In the genomic region with DNA sequence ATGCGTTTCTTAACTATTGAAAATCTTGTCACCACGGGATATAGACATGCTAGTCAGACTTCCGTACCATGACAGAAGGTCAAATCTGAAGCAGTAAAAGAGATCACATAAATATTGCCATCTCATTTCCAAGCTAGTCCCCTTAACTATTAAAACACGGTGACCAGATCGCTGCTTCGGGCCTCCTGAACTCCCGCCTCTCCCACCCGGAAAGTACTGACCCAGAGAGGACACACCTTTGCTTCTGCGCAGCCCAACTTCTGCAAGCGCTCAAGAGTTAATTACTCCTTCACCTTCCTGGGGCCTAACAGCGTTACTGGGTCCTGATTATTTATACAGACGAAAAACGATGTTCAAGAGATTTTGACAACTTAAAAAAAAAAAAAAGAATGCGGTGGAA, we compare ENCODE assay signal across 7 cellular contexts. TPM values are rescaled to one million over a fixed set of nuclear protein-coding genes. Genes with fewer than 3 reads are reported as not detected.
DNase-seq lines count a peak whose midpoint lies in the region; ATAC-seq and TF ChIP-seq lines count a peak whose summit lies in the region.

No MANE protein-coding gene starts in this region.

- in situ Hi-C loops in G401 (cut with HindIII; ENCODE audit: low sequenced_read_pairs), result no loop called here

- intact Hi-C loops in dorsolateral prefrontal cortex (cut with DNase I), result loop anchor here (2.0 to 10.0 kb wide), 6 partner anchors 84 to 295 kb away; partner anchors contain the start of gene SARS1 (in 1 of the 2)

- H3K4me3 ChIP-seq in MM.1S (ENCODE audit: low read length), result peak overlapping the region; percentile 43
- H3K4me3 ChIP-seq in dorsolateral prefrontal cortex, result peak overlapping the region; percentile 53 to 93 (median 75)
- peak overlapping the region; percentile 81 for H3K4me3 ChIP-seq in neural cell (ENCODE audit: low read length)
- H3K4me3 ChIP-seq in MG63, result no peak overlapping the region

- TF ChIP-seq RAD21 in neural cell (conservative IDR thresholded peaks at IDR 0.05), result no peak

- H3K9ac ChIP-seq in MM.1S (ENCODE audit: low read length), result no peak overlapping the region
- H3K9ac ChIP-seq in neural cell (ENCODE audit: low read length), result peak overlapping the region; percentile 67

- H3K4me2 ChIP-seq in MM.1S (ENCODE audit: low read depth, low read length), result peak overlapping the region; percentile 45; the same call in 1 of the 2 replicates
- peak overlapping the region; percentile 96 for H3K4me2 ChIP-seq in neural cell (ENCODE audit: low read length)

- TF ChIP-seq EP300 in neural cell (conservative IDR thresholded peaks at IDR 0.05; ENCODE audit: poor library complexity, severe bottlenecking), result no peak

- no peaks in the 10 kb centered on the region for H4K20me1 ChIP-seq in MM.1S (ENCODE audit: insufficient read depth, low read length)
- peaks cover 3% of the 10 kb centered on the region for H4K20me1 ChIP-seq in neural cell (ENCODE audit: insufficient read depth)

- no peak overlapping the region for H3K27ac ChIP-seq in MM.1S (ENCODE audit: low read length)
- peak overlapping the region; percentile 3 to 100 (median 95) for H3K27ac ChIP-seq in dorsolateral prefrontal cortex
- no peak overlapping the region for H3K27ac ChIP-seq in neural cell (ENCODE audit: low read length)

- H3K79me2 ChIP-seq in MM.1S (ENCODE audit: low read length), result peaks cover 9% of the 10 kb centered on the region; the same call in 1 of the 2 replicates
- H3K79me2 ChIP-seq in neural cell (replicated peaks; ENCODE audit: insufficient read depth, low read length), result peaks cover 39% of the 10 kb centered on the region

- H3K27me3 ChIP-seq in MM.1S (replicated peaks; ENCODE audit: insufficient read depth, low read length) (no peaks in the 10 kb centered on the region), dorsolateral prefrontal cortex (no peaks in the 10 kb centered on the region), neural cell (ENCODE audit: insufficient read depth, low read depth, low read length) (no peaks in the 10 kb centered on the region), MG63 (peaks cover 5% of the 10 kb centered on the region; the same call in 1 of the 2 replicates)

- H3F3A ChIP-seq in MM.1S (ENCODE audit: insufficient read depth, low read length) (peaks cover 3% of the 10 kb centered on the region; the same call in 1 of the 2 replicates), neural cell (ENCODE audit: insufficient read depth, low read length, poor library complexity, severe bottlenecking) (no peaks in the 10 kb centered on the region)

- H3K4me1 ChIP-seq in MM.1S (ENCODE audit: low read length), result peaks cover 10% of the 10 kb centered on the region; the same call in 1 of the 2 replicates

- H3K9me2 ChIP-seq in MM.1S (replicated peaks; ENCODE audit: insufficient read depth, low read length) (no peaks in the 10 kb centered on the region), neural cell (ENCODE audit: insufficient read depth, low read length) (no peaks in the 10 kb centered on the region)

- ATAC-seq in GM18873 (IDR thresholded peaks at IDR 0.05; ENCODE audit: low FRiP score, unreplicated experiment), result no peak

- TF ChIP-seq CTCF in MM.1S (IDR thresholded peaks at IDR 0.05; ENCODE audit: low read length) (no peak), dorsolateral prefrontal cortex (IDR thresholded peaks at IDR 0.05 in 54 of 56, conservative IDR thresholded peaks at IDR 0.05 in 2 of 56; ENCODE audit: low read depth in 1 of 56, partially characterized antibody in 56 of 56) (no peak), neural cell (IDR thresholded peaks at IDR 0.05; ENCODE audit: poor library complexity, severe bottlenecking) (no peak)

- H3K36me3 ChIP-seq in MM.1S (replicated peaks; ENCODE audit: insufficient read depth, low read length), result no peaks in the 10 kb centered on the region
- H3K36me3 ChIP-seq in neural cell (ENCODE audit: insufficient read depth, low read length), result peaks cover 4% of the 10 kb centered on the region
- peaks cover 19% of the 10 kb centered on the region for H3K36me3 ChIP-seq in MG63

- H2AFZ ChIP-seq in MM.1S (ENCODE audit: low read length) (no peak overlapping the region), neural cell (ENCODE audit: low read depth, low read length) (no peak overlapping the region)

- DNase-seq in G401 (ENCODE audit: low spot score), result peak; percentile 17
- no peak for DNase-seq in MM.1S
- DNase-seq in dorsolateral prefrontal cortex, result peak in 1 of 10 donors; percentile 16
- no peak for DNase-seq in activated CD4-positive, CD25-positive, alpha-beta regulatory T cell treated with anti-CD3 and anti-CD28 coated beads, Interleukin-2, amount 50 U/mL, for 72 hours
- no peak for DNase-seq in MG63

- no peaks in the 10 kb centered on the region for H3K9me3 ChIP-seq in MM.1S (replicated peaks; ENCODE audit: insufficient read depth, low read length)
- no peaks in the 10 kb centered on the region for H3K9me3 ChIP-seq in neural cell (ENCODE audit: low read length)
- H3K9me3 ChIP-seq in MG63, result no peaks in the 10 kb centered on the region

TF ChIP-seq in neural cell, 6 proteins besides CTCF, POLR2A, EP300 and RAD21:
- TF ChIP-seq, protein P1, sequence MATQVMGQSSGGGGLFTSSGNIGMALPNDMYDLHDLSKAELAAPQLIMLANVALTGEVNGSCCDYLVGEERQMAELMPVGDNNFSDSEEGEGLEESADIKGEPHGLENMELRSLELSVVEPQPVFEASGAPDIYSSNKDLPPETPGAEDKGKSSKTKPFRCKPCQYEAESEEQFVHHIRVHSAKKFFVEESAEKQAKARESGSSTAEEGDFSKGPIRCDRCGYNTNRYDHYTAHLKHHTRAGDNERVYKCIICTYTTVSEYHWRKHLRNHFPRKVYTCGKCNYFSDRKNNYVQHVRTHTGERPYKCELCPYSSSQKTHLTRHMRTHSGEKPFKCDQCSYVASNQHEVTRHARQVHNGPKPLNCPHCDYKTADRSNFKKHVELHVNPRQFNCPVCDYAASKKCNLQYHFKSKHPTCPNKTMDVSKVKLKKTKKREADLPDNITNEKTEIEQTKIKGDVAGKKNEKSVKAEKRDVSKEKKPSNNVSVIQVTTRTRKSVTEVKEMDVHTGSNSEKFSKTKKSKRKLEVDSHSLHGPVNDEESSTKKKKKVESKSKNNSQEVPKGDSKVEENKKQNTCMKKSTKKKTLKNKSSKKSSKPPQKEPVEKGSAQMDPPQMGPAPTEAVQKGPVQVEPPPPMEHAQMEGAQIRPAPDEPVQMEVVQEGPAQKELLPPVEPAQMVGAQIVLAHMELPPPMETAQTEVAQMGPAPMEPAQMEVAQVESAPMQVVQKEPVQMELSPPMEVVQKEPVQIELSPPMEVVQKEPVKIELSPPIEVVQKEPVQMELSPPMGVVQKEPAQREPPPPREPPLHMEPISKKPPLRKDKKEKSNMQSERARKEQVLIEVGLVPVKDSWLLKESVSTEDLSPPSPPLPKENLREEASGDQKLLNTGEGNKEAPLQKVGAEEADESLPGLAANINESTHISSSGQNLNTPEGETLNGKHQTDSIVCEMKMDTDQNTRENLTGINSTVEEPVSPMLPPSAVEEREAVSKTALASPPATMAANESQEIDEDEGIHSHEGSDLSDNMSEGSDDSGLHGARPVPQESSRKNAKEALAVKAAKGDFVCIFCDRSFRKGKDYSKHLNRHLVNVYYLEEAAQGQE (IDR thresholded peaks at IDR 0.05; ENCODE audit: borderline replicate concordance), result no peak
- TF ChIP-seq SMC3 (conservative IDR thresholded peaks at IDR 0.05; ENCODE audit: poor library complexity) (no peak), MXI1 (conservative IDR thresholded peaks at IDR 0.05; ENCODE audit: poor library complexity, severe bottlenecking) (no peak), EZH2 (IDR thresholded peaks at IDR 0.05; ENCODE audit: borderline replicate concordance, insufficient read depth, low read length, poor library complexity, severe bottlenecking) (no peak), TAF1 (IDR thresholded peaks at IDR 0.05; ENCODE audit: low read depth) (no peak), POLR2AphosphoS5 (IDR thresholded peaks at IDR 0.05) (no peak)

RNA-seq across cellular contexts. Expression of gene SORT1, which starts 0.7 kb away (rescaled TPM):
- total RNA-seq in G401 (2014; rRNA removed; shearing (Covaris generic)), result 15.1 and 17.7 TPM in 2 replicates
- total RNA-seq in dorsolateral prefrontal cortex, result 100 to 1,000 TPM; 214 to 579 (median 329) TPM
- polyA plus RNA-seq in neural cell, result 31.4 and 33.3 TPM in 2 replicates
- 81.5 and 82.8 TPM in 2 replicates for polyA minus RNA-seq in neural cell
- total RNA-seq in MG63 (2014; rRNA removed; shearing (Covaris generic); ENCODE audit: low replicate concordance), result 0.07 and 0.46 TPM in 2 replicates

RNA-seq across cellular contexts. Expression of gene PSMA5, which starts 29.3 kb away (rescaled TPM):
- total RNA-seq in G401 (2014; rRNA removed; shearing (Covaris generic)), result 105 and 147 TPM in 2 replicates
- 10 to 100 TPM; 25.5 to 74.2 (median 56.7) TPM for total RNA-seq in dorsolateral prefrontal cortex
- 98.8 and 99.8 TPM in 2 replicates for polyA plus RNA-seq in neural cell
- polyA minus RNA-seq in neural cell, result 28.7 and 31.5 TPM in 2 replicates
- 304 and 1,327 TPM in 2 replicates for total RNA-seq in MG63 (2014; rRNA removed; shearing (Covaris generic); ENCODE audit: low replicate concordance)

Comparison
In these comparisons a context has a peak if more than half of its experiments do, and no peak if none do; other contexts are left out.
1. H3K27ac ChIP-seq: peak in dorsolateral prefrontal cortex (59 of 59); none in MM.1S (single experiment) and neural cell (single experiment).
2. RNA of gene SORT1, which starts 0.7 kb away (total RNA-seq): 214 to 579 TPM in dorsolateral prefrontal cortex and 15.1 to 17.7 TPM in G401; 0.07 to 0.46 TPM in MG63; every median in the first group is over 10 times any median in the second.